In the genomic region with DNA sequence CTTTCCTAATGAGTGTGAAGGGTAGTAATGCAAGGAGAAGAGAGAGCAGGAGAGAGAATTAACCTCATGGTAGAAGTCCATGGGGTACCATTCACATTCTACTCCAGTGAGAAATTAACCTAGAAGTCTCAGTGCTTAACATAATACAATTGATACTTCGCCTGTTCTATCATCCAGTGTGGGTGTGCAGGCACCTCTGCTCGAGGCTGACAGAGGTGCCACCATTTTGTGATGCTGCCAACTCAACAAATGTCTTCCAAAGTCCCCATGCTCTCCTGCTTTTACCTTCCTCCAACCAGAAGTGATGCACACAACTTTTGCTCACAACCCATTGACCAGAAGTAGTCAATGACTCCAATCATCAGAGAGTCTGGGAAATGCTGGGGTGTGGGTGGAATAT, we compare ENCODE assay signal across 38 cellular contexts.
"Had no signal": no experiment of that assay in that cellular context is flagged by ENCODE, and none has a peak within 500 bp of the region (broad histone marks: within the 10 kb centered on the region; RNA-seq: fewer than 3 reads in every experiment).

No MANE protein-coding gene starts in this region.

- H3K27me3 Mint-ChIP-seq: activated CD4-positive, alpha-beta T cell treated with anti-CD3 and anti-CD28 coated beads, Interleukin-2, amount 10 ng/mL, durations not matched to agents 7 days and 5 days; activated naive CD8-positive, alpha-beta T cell treated with anti-CD3 and anti-CD28 coated beads for 36 hours; activated T-helper 17 cell treated with anti-CD3 and anti-CD28 coated beads, Interleukin-2, amount 50 U/mL, for 72 hours had no signal

- H3K27ac ChIP-seq: adrenal gland, body of pancreas, brain microvascular endothelial cell, breast epithelium, WERI-Rb-1 had no signal

- FAIRE-seq: astrocyte, TTC549 had no signal

- H3K36me3 ChIP-seq: adrenal gland, brain microvascular endothelial cell, breast epithelium, WERI-Rb-1 had no signal

- H3K9me3 ChIP-seq: adrenal gland, body of pancreas, breast epithelium had no signal

- H3K27ac Mint-ChIP-seq: activated CD4-positive, alpha-beta memory T cell treated with anti-CD3 and anti-CD28 coated beads, Interleukin-2, amount 10 ng/mL, durations not matched to agents 7 days and 5 days; activated CD4-positive, alpha-beta T cell treated with anti-CD3 and anti-CD28 coated beads for 36 hours; activated CD4-positive, alpha-beta T cell treated with anti-CD3 and anti-CD28 coated beads, Interleukin-2, amount 10 ng/mL, durations not matched to agents 7 days and 5 days; activated naive CD4-positive, alpha-beta T cell treated with anti-CD3 and anti-CD28 coated beads for 36 hours; activated naive CD4-positive, alpha-beta T cell treated with anti-CD3 and anti-CD28 coated beads, Interleukin-2, amount 50 U/mL, for 72 hours; activated naive CD8-positive, alpha-beta T cell treated with anti-CD3 and anti-CD28 coated beads for 36 hours; activated T-cell treated with anti-CD3 and anti-CD28 coated beads, Interleukin-2, amount 50 U/mL, for 72 hours; activated T-helper 1 cell treated with anti-CD3 and anti-CD28 coated beads, Interleukin-12 subunit alpha, Interleukin-12 subunit beta, Interleukin-2, Interleukin-4 antibody, amounts not matched to agents 30 ng/mL and 10 ng/mL and 1 ng/mL, durations not matched to agents 14 hours and 24 hours and 36 hours; activated T-helper 17 cell treated with anti-CD3 and anti-CD28 coated beads, Interleukin-2, amount 50 U/mL, for 72 hours; T-helper 1 cell treated with Interleukin-12 subunit alpha and Interleukin-12 subunit beta and Interleukin-4 antibody, amounts not matched to agents 30 μg/mL and 1 μg/mL, for 36 hours; T-helper 2 cell treated with Interferon-gamma antibody and Interleukin-4, amounts not matched to agents 5 μg/mL and 100 μg/mL, for 36 hours; WTC11 had no signal

- H3K4me1 ChIP-seq: breast epithelium had no signal

- H3K4me1 Mint-ChIP-seq: activated CD4-positive, alpha-beta memory T cell treated with anti-CD3 and anti-CD28 coated beads, Interleukin-2, amount 10 ng/mL, durations not matched to agents 7 days and 5 days; activated CD4-positive, alpha-beta T cell treated with anti-CD3 and anti-CD28 coated beads, Interleukin-2, amount 10 ng/mL, durations not matched to agents 7 days and 5 days; activated T-helper 17 cell treated with anti-CD3 and anti-CD28 coated beads, Interleukin-2, amount 50 U/mL, for 72 hours had no signal

- H3K9me3 Mint-ChIP-seq: activated CD4-positive, alpha-beta memory T cell treated with anti-CD3 and anti-CD28 coated beads, Interleukin-2, amount 10 ng/mL, durations not matched to agents 7 days and 5 days; activated CD4-positive, alpha-beta T cell treated with anti-CD3 and anti-CD28 coated beads, Interleukin-2, amount 10 ng/mL, durations not matched to agents 7 days and 5 days; activated naive CD4-positive, alpha-beta T cell treated with anti-CD3 and anti-CD28 coated beads for 36 hours; activated naive CD4-positive, alpha-beta T cell treated with anti-CD3 and anti-CD28 coated beads, Interleukin-2, amount 50 U/mL, for 72 hours; activated naive CD8-positive, alpha-beta T cell treated with anti-CD3 and anti-CD28 coated beads for 36 hours; activated T-cell treated with anti-CD3 and anti-CD28 coated beads, Interleukin-2, amount 50 U/mL, for 4 hours; activated T-cell treated with anti-CD3 and anti-CD28 coated beads, Interleukin-2, amount 50 U/mL, for 72 hours; activated T-helper 1 cell treated with anti-CD3 and anti-CD28 coated beads, Interleukin-12 subunit alpha, Interleukin-12 subunit beta, Interleukin-2, Interleukin-4 antibody, amounts not matched to agents 30 ng/mL and 10 ng/mL and 1 ng/mL, durations not matched to agents 14 hours and 24 hours and 36 hours; activated T-helper 17 cell treated with anti-CD3 and anti-CD28 coated beads, Interleukin-2, amount 50 U/mL, for 72 hours; T-helper 1 cell treated with Interleukin-12 subunit alpha and Interleukin-12 subunit beta and Interleukin-4 antibody, amounts not matched to agents 30 μg/mL and 1 μg/mL, for 36 hours; T-helper 2 cell treated with Interferon-gamma antibody and Interleukin-4, amounts not matched to agents 5 μg/mL and 100 μg/mL, for 36 hours had no signal

- H3K27me3 ChIP-seq: adrenal gland, body of pancreas, brain microvascular endothelial cell, breast epithelium had no signal

- H3K36me3 Mint-ChIP-seq: activated naive CD4-positive, alpha-beta T cell treated with anti-CD3 and anti-CD28 coated beads, Interleukin-2, amount 50 U/mL, for 72 hours; activated naive CD8-positive, alpha-beta T cell treated with anti-CD3 and anti-CD28 coated beads for 36 hours had no signal

- DNase-seq: activated CD4-positive, alpha-beta memory T cell treated with anti-CD3 and anti-CD28 coated beads, Interleukin-2, amount 10 ng/mL, durations not matched to agents 7 days and 5 days; activated CD4-positive, alpha-beta T cell treated with anti-CD3 and anti-CD28 coated beads for 1 hour; activated CD4-positive, alpha-beta T cell treated with anti-CD3 and anti-CD28 coated beads for 36 hours; activated CD4-positive, alpha-beta T cell treated with anti-CD3 and anti-CD28 coated beads for 48 hours; activated CD4-positive, alpha-beta T cell treated with anti-CD3 and anti-CD28 coated beads, Interleukin-2, amount 10 ng/mL, durations not matched to agents 7 days and 5 days; activated CD4-positive, alpha-beta T cell treated with anti-CD3 and anti-CD28 coated beads, Interleukin-2, amount 50 U/mL, for 48 hours; activated CD4-positive, CD25-positive, alpha-beta regulatory T cell; activated CD8-positive, alpha-beta memory T cell treated with anti-CD3 and anti-CD28 coated beads, Interleukin-2, amount 50 U/mL, for 4 hours; activated effector memory CD4-positive, alpha-beta T cell treated with anti-CD3 and anti-CD28 coated beads, Interleukin-2, amount 50 U/mL, for 16 hours; activated gamma-delta T cell treated with Interleukin-2 at 50 U/mL for 16 hours; activated naive CD4-positive, alpha-beta T cell; activated naive CD4-positive, alpha-beta T cell treated with anti-CD3 and anti-CD28 coated beads for 36 hours; activated naive CD4-positive, alpha-beta T cell treated with anti-CD3 and anti-CD28 coated beads, Interleukin-2, amount 50 U/mL, for 16 hours; activated naive CD8-positive, alpha-beta T cell treated with anti-CD3 and anti-CD28 coated beads for 36 hours; activated T-cell treated with anti-CD3 and anti-CD28 coated beads for 4 hours; activated T-cell treated with anti-CD3 and anti-CD28 coated beads, Interleukin-2, amount 50 U/mL, for 1 hour; activated T-cell treated with anti-CD3 and anti-CD28 coated beads, Interleukin-2, amount 50 U/mL, for 4 hours; activated T-cell treated with anti-CD3 and anti-CD28 coated beads, Interleukin-2, amount 50 U/mL, for 72 hours; adrenal gland; amniotic stem cell; aorta; body of pancreas; brain microvascular endothelial cell; central memory CD4-positive, alpha-beta T cell; T-helper 1 cell; T-helper 2 cell; T-helper 9 cell; WERI-Rb-1 had no signal

- ATAC-seq: activated CD4-positive, alpha-beta T cell treated with anti-CD3 and anti-CD28 coated beads for 36 hours; activated CD4-positive, CD25-positive, alpha-beta regulatory T cell treated with anti-CD3 and anti-CD28 coated beads, Interleukin-2, amount 50 U/mL, for 24 hours; activated naive CD4-positive, alpha-beta T cell treated with anti-CD3 and anti-CD28 coated beads, Interleukin-2, amount 50 U/mL, for 72 hours; activated T-cell treated with anti-CD3 and anti-CD28 coated beads, Interleukin-2, amount 50 U/mL, for 4 hours; activated T-cell treated with anti-CD3 and anti-CD28 coated beads, Interleukin-2, amount 50 U/mL, for 72 hours; activated T-helper 17 cell treated with anti-CD3 and anti-CD28 coated beads, Interleukin-2, amount 50 U/mL, for 72 hours; body of pancreas; WTC11 had no signal

- H3K4me3 Mint-ChIP-seq: activated CD4-positive, alpha-beta memory T cell treated with anti-CD3 and anti-CD28 coated beads, Interleukin-2, amount 10 ng/mL, durations not matched to agents 7 days and 5 days; activated CD4-positive, alpha-beta T cell treated with anti-CD3 and anti-CD28 coated beads for 36 hours; activated CD4-positive, alpha-beta T cell treated with anti-CD3 and anti-CD28 coated beads, Interleukin-2, amount 10 ng/mL, durations not matched to agents 7 days and 5 days; activated naive CD4-positive, alpha-beta T cell treated with anti-CD3 and anti-CD28 coated beads for 36 hours; activated naive CD8-positive, alpha-beta T cell treated with anti-CD3 and anti-CD28 coated beads for 36 hours; activated T-cell treated with anti-CD3 and anti-CD28 coated beads, Interleukin-2, amount 50 U/mL, for 4 hours; activated T-cell treated with anti-CD3 and anti-CD28 coated beads, Interleukin-2, amount 50 U/mL, for 72 hours; activated T-helper 1 cell treated with anti-CD3 and anti-CD28 coated beads, Interleukin-12 subunit alpha, Interleukin-12 subunit beta, Interleukin-2, Interleukin-4 antibody, amounts not matched to agents 30 ng/mL and 10 ng/mL and 1 ng/mL, durations not matched to agents 14 hours and 24 hours and 36 hours; activated T-helper 17 cell treated with anti-CD3 and anti-CD28 coated beads, Interleukin-2, amount 50 U/mL, for 72 hours; T-helper 1 cell treated with Interleukin-12 subunit alpha and Interleukin-12 subunit beta and Interleukin-4 antibody, amounts not matched to agents 30 μg/mL and 1 μg/mL, for 36 hours; T-helper 2 cell treated with Interferon-gamma antibody and Interleukin-4, amounts not matched to agents 5 μg/mL and 100 μg/mL, for 36 hours; WTC11 had no signal

- H3K4me3 ChIP-seq: adrenal gland, body of pancreas, breast epithelium had no signal
